ENCODE assay signal across 28 cellular contexts in genomic region chr6:79378957-79379356, GRCh38.
"Had no signal": no experiment of that assay in that cellular context is flagged by ENCODE, and none has a peak within 500 bp of the region (broad histone marks: within the 10 kb centered on the region; RNA-seq: fewer than 3 reads in every experiment).

No MANE protein-coding gene starts in this region.

- H3K36me3 ChIP-seq: colonic mucosa, esophagus squamous epithelium, gastrocnemius medialis, heart right ventricle, left lung, lower lobe of right lung had no signal

- H3K4me3 Mint-ChIP-seq: dendritic cell treated with granulocyte-macrophage colony-stimulating factor and Interleukin-4, amounts not matched to agents 40 ng/mL and 50 ng/mL, for 4 days; effector memory CD8-positive, alpha-beta T cell; endodermal cell; mesothelial cell of epicardium; naive B cell had no signal

- H3K36me3 Mint-ChIP-seq: mesothelial cell of epicardium, naive B cell had no signal

- FAIRE-seq: endometrium, islet of Langerhans, keratinocyte had no signal

- H3K4me3 ChIP-seq: colonic mucosa, esophagus squamous epithelium, gastrocnemius medialis, heart right ventricle, left lung, lower lobe of right lung, mucosa of descending colon had no signal

- H3K27ac Mint-ChIP-seq: dendritic cell treated with granulocyte-macrophage colony-stimulating factor and Interleukin-4, amounts not matched to agents 40 ng/mL and 50 ng/mL, for 4 days; effector memory CD8-positive, alpha-beta T cell; endodermal cell; mesothelial cell of epicardium; naive B cell had no signal

- H3K4me1 ChIP-seq: colonic mucosa, gastrocnemius medialis, left lung, lower lobe of right lung had no signal

- H3K9me3 ChIP-seq: colonic mucosa, esophagus squamous epithelium, gastrocnemius medialis, heart right ventricle, left lung, lower lobe of right lung, mucosa of descending colon had no signal

- H3K4me1 Mint-ChIP-seq: naive B cell had no signal

- H3K27me3 ChIP-seq: colonic mucosa, esophagus squamous epithelium, gastrocnemius medialis, heart right ventricle, left lung had no signal

- H3K9me3 Mint-ChIP-seq: dendritic cell treated with granulocyte-macrophage colony-stimulating factor and Interleukin-4, amounts not matched to agents 40 ng/mL and 50 ng/mL, for 4 days; effector memory CD8-positive, alpha-beta T cell; endodermal cell; mesothelial cell of epicardium; naive B cell had no signal

- DNase-seq: colonic mucosa; cortex of kidney; effector CD8-positive, alpha-beta T cell; effector memory CD8-positive, alpha-beta T cell; endodermal cell; erythroblast; esophagus squamous epithelium; foreskin fibroblast; foreskin melanocyte; gastrocnemius medialis; glutamatergic neuron; head of caudate nucleus; heart right ventricle; hippocampal formation; left cardiac atrium; left lung; left ventricle myocardium superior; lower lobe of right lung; mesenchymal stem cell; mucosa of descending colon; naive B cell had no signal

- H3K27ac ChIP-seq: colonic mucosa, epithelial cell of prostate, esophagus squamous epithelium, gastrocnemius medialis, left lung, lower lobe of right lung had no signal

- ATAC-seq: effector memory CD8-positive, alpha-beta T cell; esophagus mucosa; gastrocnemius medialis; heart right ventricle; left cardiac atrium; left lung; left ventricle myocardium superior; lower lobe of right lung; mucosa of descending colon had no signal

- H3K27me3 Mint-ChIP-seq: dendritic cell treated with granulocyte-macrophage colony-stimulating factor and Interleukin-4, amounts not matched to agents 40 ng/mL and 50 ng/mL, for 4 days; effector memory CD8-positive, alpha-beta T cell had no signal
